In the genomic region with DNA sequence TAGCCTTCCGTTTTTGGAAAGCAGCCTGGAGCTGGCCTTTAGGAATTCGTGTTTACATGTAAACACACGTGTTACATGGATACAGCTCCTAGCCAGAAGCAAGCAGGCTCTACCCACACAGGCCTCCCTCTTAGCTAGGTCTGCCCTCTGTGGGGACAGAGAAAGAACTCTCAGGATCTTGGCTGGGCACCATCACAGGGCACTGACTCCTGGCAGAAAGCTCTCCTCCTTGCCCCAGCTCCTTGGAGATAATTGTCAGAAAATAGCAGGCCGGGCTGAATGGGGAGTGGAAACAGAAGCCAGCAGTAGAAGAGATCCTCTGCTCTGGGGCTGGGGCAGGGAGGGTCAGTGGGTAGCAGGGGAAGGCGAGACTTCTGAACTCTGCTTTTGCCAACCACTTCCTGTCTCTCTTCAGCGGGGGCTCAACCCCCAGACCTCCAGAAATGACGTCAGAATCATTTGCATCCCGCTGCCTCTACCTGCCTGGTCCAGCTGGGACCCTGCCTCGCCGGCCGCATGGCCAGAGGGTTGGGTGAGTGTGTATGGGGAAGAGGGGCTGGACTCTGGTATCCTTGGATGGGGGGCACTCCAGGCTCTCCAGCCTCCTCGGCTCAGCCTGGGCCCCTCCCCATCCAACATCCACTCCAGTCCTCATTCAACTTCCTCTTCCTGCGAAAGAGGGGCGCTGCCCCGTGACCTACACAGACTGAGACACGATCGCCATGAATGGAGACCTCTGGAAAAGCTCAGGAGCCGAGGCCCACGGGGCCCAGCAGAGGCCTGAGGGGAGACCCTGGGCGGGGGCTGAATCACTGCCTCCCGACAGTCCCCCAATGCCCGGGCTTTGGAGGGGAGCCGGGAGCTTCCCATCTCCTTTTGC, we compare ENCODE assay signal across 8 cellular contexts. TPM values are rescaled to one million over a fixed set of nuclear protein-coding genes. Genes with fewer than 3 reads are reported as not detected.
DNase-seq lines count a peak whose midpoint lies in the region; ATAC-seq and TF ChIP-seq lines count a peak whose summit lies in the region.

No MANE protein-coding gene starts in this region.

- H3K27me3 ChIP-seq in Karpas-422 (ENCODE audit: low read length) = no peaks in the 10 kb centered on the region
- peaks cover 0 to 18% of the 10 kb centered on the region in 2 donors for H3K27me3 ChIP-seq in body of pancreas

- TF ChIP-seq CTCF in GM10266 (IDR thresholded peaks at IDR 0.05; ENCODE audit: control insufficient read depth, insufficient read depth, low read depth, missing control alignments) (no peak), coronary artery (IDR thresholded peaks at IDR 0.05) (no peak), body of pancreas (IDR thresholded peaks at IDR 0.05) (no peak)

- no peaks in the 10 kb centered on the region for H3K9me2 ChIP-seq in Karpas-422 (replicated peaks; ENCODE audit: insufficient read depth, low read length)

- peak; percentile 66 for ATAC-seq in GM21390 (IDR thresholded peaks at IDR 0.05; ENCODE audit: unreplicated experiment)
- ATAC-seq in body of pancreas = no peak

- WGBS in body of pancreas, 2 donors = 8 to 12% methylated on average over 16 to 23 of the region's 23 CpGs

- peaks cover 8% of the 10 kb centered on the region; the same call in 1 of the 2 replicates for H3K36me3 ChIP-seq in Karpas-422 (ENCODE audit: insufficient read depth, low read length)
- no peaks in the 10 kb centered on the region for H3K36me3 ChIP-seq in body of pancreas (replicated peaks in 1 of 2; ENCODE audit: insufficient read depth in 1 of 2, low read depth in 2 of 2)

- H3K4me2 ChIP-seq in Karpas-422 (ENCODE audit: low read depth, low read length, poor library complexity, severe bottlenecking) = peak overlapping the region; percentile 99

- TF ChIP-seq POLR2A in body of pancreas (IDR thresholded peaks at IDR 0.05) = no peak

- H3K79me2 ChIP-seq in Karpas-422 (ENCODE audit: low read length) = peaks cover 17% of the 10 kb centered on the region

- peak overlapping the region; percentile 98 for H3K4me3 ChIP-seq in Karpas-422 (ENCODE audit: low read length)
- peak overlapping the region; percentile 83 for H3K4me3 ChIP-seq in coronary artery
- H3K4me3 ChIP-seq in body of pancreas = peak overlapping the region in 1 of 2 donors; percentile 11

- H3K9me3 ChIP-seq in Karpas-422 (ENCODE audit: low read length) (no peaks in the 10 kb centered on the region), body of pancreas (no peaks in the 10 kb centered on the region)

- H3K27ac ChIP-seq in Karpas-422 (ENCODE audit: low read length) = peak overlapping the region; percentile 83
- H3K27ac ChIP-seq in coronary artery = peak overlapping the region; percentile 13 to 59
- no peak overlapping the region for H3K27ac ChIP-seq in body of pancreas

- H3K4me1 ChIP-seq in Karpas-422 (ENCODE audit: low read length) = peaks cover 36% of the 10 kb centered on the region
- peaks cover 10% of the 10 kb centered on the region for H3K4me1 ChIP-seq in body of pancreas

- intact Hi-C loops in body of pancreas (cut with DNase I) = no loop called here

- DNase-seq in GM10266 (ENCODE audit: extremely low spot score) (peak; percentile 88), Karpas-422 (peak; percentile 92), coronary artery (ENCODE audit: low spot score) (no peak), myocyte (ENCODE audit: low read depth) (peak; percentile 53), body of pancreas (no peak), OCI-M1 (lab: John Stamatoyannopoulos, UW) (no peak), NCI-H1694 (lab: John Stamatoyannopoulos, UW) (no peak)

- H3K9ac ChIP-seq in Karpas-422 (ENCODE audit: low read length) = peak overlapping the region; percentile 95

- H4K20me1 ChIP-seq in Karpas-422 (ENCODE audit: insufficient read depth, low read depth, low read length) = peaks cover 4% of the 10 kb centered on the region; the same call in 1 of the 2 replicates

- peak overlapping the region; percentile 7; the same call in 1 of the 2 replicates for H2AFZ ChIP-seq in Karpas-422 (ENCODE audit: low read length)

RNA-seq across cellular contexts. Expression of gene HOXC4, which starts 0.7 kb away (rescaled TPM):
- total RNA-seq in Karpas-422 (2014; rRNA removed; shearing (Covaris generic); ENCODE audit: low replicate concordance) = 7.3 and 9.7 TPM in 2 replicates
- 2.3 and 2.6 TPM in 2 replicates for total RNA-seq in myocyte
- 14.3 TPM for polyA plus RNA-seq in myocyte (2012)
- total RNA-seq in body of pancreas = not detected

RNA-seq across cellular contexts. Expression of gene HOXC5, which starts 20.1 kb away (rescaled TPM):
- total RNA-seq in Karpas-422 (2014; rRNA removed; shearing (Covaris generic); ENCODE audit: low replicate concordance) = not detected in 2 replicates
- total RNA-seq in myocyte (1.2 and 1.4 TPM in 2 replicates), body of pancreas (not detected)
- polyA plus RNA-seq in myocyte (2012) = 0.71 TPM

RNA-seq across cellular contexts. Expression of gene HOXC6, which starts 24.7 kb away (rescaled TPM):
- total RNA-seq in Karpas-422 (2014; rRNA removed; shearing (Covaris generic); ENCODE audit: low replicate concordance) = not detected in 2 replicates
- total RNA-seq in myocyte = 1.6 and 2.3 TPM in 2 replicates
- 21.8 TPM for polyA plus RNA-seq in myocyte (2012)
- total RNA-seq in body of pancreas = not detected

RNA-seq across cellular contexts. Expression of gene HOXC8, which starts 44.2 kb away (rescaled TPM):
- total RNA-seq in Karpas-422 (2014; rRNA removed; shearing (Covaris generic); ENCODE audit: low replicate concordance) = not detected in 2 replicates
- total RNA-seq in myocyte (9.9 and 11.4 TPM in 2 replicates), body of pancreas (not detected)
- polyA plus RNA-seq in myocyte (2012) = 23.7 TPM

RNA-seq across cellular contexts. Expression of gene HOXC9, which starts 53.0 kb away (rescaled TPM):
- not detected in 2 replicates for total RNA-seq in Karpas-422 (2014; rRNA removed; shearing (Covaris generic); ENCODE audit: low replicate concordance)
- 9.6 and 11.7 TPM in 2 replicates for total RNA-seq in myocyte
- 11.8 TPM for polyA plus RNA-seq in myocyte (2012)
- not detected for total RNA-seq in body of pancreas

Comparison
In these comparisons a context has a peak if more than half of its experiments do, and no peak if none do; other contexts are left out.
1. DNase-seq: peak in GM10266 (single experiment), Karpas-422 (single experiment) and myocyte (single experiment); none in coronary artery (single experiment), body of pancreas (0 of 4), OCI-M1 (single experiment) and NCI-H1694 (single experiment).
2. H3K27ac ChIP-seq: peak in Karpas-422 (single experiment) and coronary artery (2 of 2); none in body of pancreas (0 of 4).